Comparison of ENCODE assay signal across 1 cellular context in the genomic region with DNA sequence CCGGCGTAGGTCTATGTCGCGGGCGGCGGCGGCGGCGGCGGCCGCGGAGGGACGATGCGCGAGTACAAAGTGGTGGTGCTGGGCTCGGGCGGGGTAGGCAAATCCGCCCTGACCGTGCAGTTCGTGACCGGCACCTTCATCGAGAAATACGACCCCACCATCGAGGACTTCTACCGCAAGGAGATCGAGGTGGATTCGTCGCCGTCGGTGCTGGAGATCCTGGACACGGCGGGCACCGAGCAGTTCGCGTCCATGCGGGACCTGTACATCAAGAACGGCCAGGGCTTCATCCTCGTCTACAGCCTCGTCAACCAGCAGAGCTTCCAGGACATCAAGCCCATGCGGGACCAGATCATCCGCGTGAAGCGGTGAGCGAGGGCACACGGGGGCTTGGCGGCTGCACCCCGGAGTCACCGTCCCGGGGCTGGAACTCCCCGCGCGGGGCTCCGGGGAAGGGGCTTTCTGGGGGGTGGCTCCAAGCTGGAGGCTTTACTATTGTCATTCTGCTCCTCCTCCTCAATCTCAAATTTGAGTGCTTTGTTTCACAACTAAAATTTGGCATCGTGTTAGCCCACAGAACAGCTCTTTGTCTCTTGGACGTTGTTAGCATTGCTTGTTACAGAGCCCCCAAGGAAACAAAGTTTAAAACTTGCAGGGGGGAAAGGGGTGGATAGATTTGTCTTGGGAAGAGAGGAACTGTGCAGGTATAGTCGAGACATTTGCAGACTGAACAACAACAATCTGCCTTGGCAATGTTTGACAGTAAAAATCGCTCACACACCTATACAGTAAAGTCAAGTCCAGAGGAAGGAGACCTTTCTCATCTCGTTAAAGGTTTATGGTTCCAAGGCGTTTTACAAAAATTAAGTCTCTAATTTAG.
TF ChIP-seq lines count a peak whose summit lies in the region.

No MANE protein-coding gene starts in this region.

TF ChIP-seq in H1, 55 proteins besides CTCF, POLR2A, EP300 and RAD21:
- TF ChIP-seq PHF8 (conservative IDR thresholded peaks at IDR 0.05; ENCODE audit: low read depth, low read length) (peak; percentile 59; the same call in 1 of the 2 replicates), SIN3A (conservative IDR thresholded peaks at IDR 0.05 in 1 of 2, IDR thresholded peaks at IDR 0.05 in 1 of 2; ENCODE audit: low read depth in 1 of 2, low read length in 2 of 2) (peak in 1 of 2 experiments; percentile 48; a peak in 1 of 4 replicates), KDM1A (IDR thresholded peaks at IDR 0.05; ENCODE audit: borderline replicate concordance, low read length) (no peak), GTF2F1 (IDR thresholded peaks at IDR 0.05; ENCODE audit: borderline replicate concordance, low read depth, low read length) (no peak), RBBP5 (IDR thresholded peaks at IDR 0.05; ENCODE audit: borderline replicate concordance, low read depth, low read length) (peak; percentile 61; the same call in 1 of the 2 replicates), SAP30 (IDR thresholded peaks at IDR 0.05; ENCODE audit: insufficient read depth, insufficient replicate concordance, low read length) (peak; percentile 51), SIRT6 (IDR thresholded peaks at IDR 0.05; ENCODE audit: low read length) (no peak), HDAC6 (IDR thresholded peaks at IDR 0.05; ENCODE audit: low read depth, low read length) (no peak), TCF12 (IDR thresholded peaks at IDR 0.05; ENCODE audit: low read depth, low read length) (no peak), BACH1 (IDR thresholded peaks at IDR 0.05; ENCODE audit: low read length) (no peak), ASH2L (IDR thresholded peaks at IDR 0.05; ENCODE audit: low read length) (peak; percentile 75), KDM4A (IDR thresholded peaks at IDR 0.05; ENCODE audit: low read depth, low read length, severe bottlenecking) (peak; percentile 92), CBX8 (IDR thresholded peaks at IDR 0.05; ENCODE audit: borderline replicate concordance, low read depth, low read length) (no peak)
